Comparison of ENCODE assay signal across 20 cellular contexts in the genomic region with DNA sequence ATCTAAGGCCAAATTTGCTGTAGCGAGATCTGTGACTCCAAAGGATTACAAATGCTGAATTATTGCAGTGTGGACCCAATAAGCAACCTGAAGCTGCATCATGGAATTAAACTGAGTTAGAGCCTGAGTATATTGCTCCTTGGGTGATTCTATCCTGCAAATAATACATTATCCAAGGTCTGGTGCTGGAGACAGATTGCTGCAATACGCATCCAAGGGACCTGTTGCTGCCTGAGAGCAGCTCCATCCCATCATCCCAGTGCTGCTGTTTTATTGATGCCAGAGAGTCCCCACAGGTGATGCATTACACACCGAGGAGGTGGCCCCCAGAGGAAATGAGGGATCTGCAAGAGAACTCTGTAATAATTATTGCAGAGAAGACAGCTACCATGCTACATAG. TPM values are rescaled to one million over a fixed set of nuclear protein-coding genes. Genes with fewer than 3 reads are reported as not detected.
DNase-seq lines count a peak whose midpoint lies in the region; ATAC-seq and TF ChIP-seq lines count a peak whose summit lies in the region.
"Had no signal": no experiment of that assay in that cellular context is flagged by ENCODE, and none has a peak within 500 bp of the region (broad histone marks: within the 10 kb centered on the region; RNA-seq: fewer than 3 reads in every experiment).

No MANE protein-coding gene starts in this region.

- DNase-seq in T-helper 2 cell treated with Interferon-gamma antibody and Interleukin-4, amounts not matched to agents 5 μg/mL and 100 μg/mL, for 36 hours (ENCODE audit: low spot score), result no peak
- DNase-seq in T-helper 2 cell, result no peak
- no peak for DNase-seq in caudate nucleus (lab: John Stamatoyannopoulos, UW)
- DNase-seq in mesenchymal stem cell, result no peak
- no peak for DNase-seq in gastrocnemius medialis
- no peak for DNase-seq in naive thymus-derived CD4-positive, alpha-beta T cell
- DNase-seq: 8988T; CD8-positive, alpha-beta memory T cell; DMS79; IMR-90; Karpas-422; MM.1S; NCI-H1105 treated with DMSO at 0.1 percent for 48 hours; NCI-H1694 treated with DMSO at 0.1 percent for 48 hours; NCI-H345; NCI-H526 treated with DMSO at 0.1 percent for 48 hours; NK-92 treated with Interleukin-12 subunit alpha and Interleukin-12 subunit beta, amount 100 ng/mL, for 24 hours; SHP77 treated with DMSO at 0.1 percent for 48 hours had no signal

- in situ Hi-C loops in gastrocnemius medialis (cut with MboI; ENCODE audit: low sequenced_read_pairs in 4 of 4), result no loop called here

- H3K9me3 Mint-ChIP-seq in T-helper 2 cell treated with Interferon-gamma antibody and Interleukin-4, amounts not matched to agents 5 μg/mL and 100 μg/mL, for 36 hours, result peaks cover 21% of the 10 kb centered on the region
- H3K9me3 Mint-ChIP-seq in naive thymus-derived CD4-positive, alpha-beta T cell, result peaks cover 10 to 45% (median 28%) of the 10 kb centered on the region in 11 donors

- no peak overlapping the region for H4K8ac ChIP-seq in mesenchymal stem cell (ENCODE audit: low read length)

- peak overlapping the region; percentile 49 for H3K4me3 Mint-ChIP-seq in T-helper 2 cell treated with Interferon-gamma antibody and Interleukin-4, amounts not matched to agents 5 μg/mL and 100 μg/mL, for 36 hours
- H3K4me3 Mint-ChIP-seq in naive thymus-derived CD4-positive, alpha-beta T cell, result peak overlapping the region in 1 of 10 donors; percentile 2
- H3K4me3 Mint-ChIP-seq: CD8-positive, alpha-beta memory T cell had no signal

- H2BK5ac ChIP-seq in mesenchymal stem cell (ENCODE audit: low read depth, low read length, poor library complexity, severe bottlenecking), result no peak overlapping the region

- peak overlapping the region; percentile 29 for H3K4me2 ChIP-seq in mesenchymal stem cell (ENCODE audit: low read length, poor library complexity, severe bottlenecking)

- no peaks in the 10 kb centered on the region for H3K4me1 ChIP-seq in mesenchymal stem cell (ENCODE audit: control insufficient read depth, insufficient read depth, low read depth, low read length)
- peaks cover 0 to 16% of the 10 kb centered on the region in 2 donors for H3K4me1 ChIP-seq in gastrocnemius medialis
- H3K4me1 ChIP-seq in naive thymus-derived CD4-positive, alpha-beta T cell (ENCODE audit: control insufficient read depth in 2 of 2, insufficient read depth in 2 of 2, low read length in 2 of 2), result no peaks in the 10 kb centered on the region

- H2BK15ac ChIP-seq in mesenchymal stem cell (ENCODE audit: low read depth, poor library complexity, severe bottlenecking), result no peak overlapping the region

- H2BK12ac ChIP-seq in mesenchymal stem cell (ENCODE audit: low read length in 2 of 2), result no peak overlapping the region

- intact Hi-C loops in gastrocnemius medialis (cut with DNase I; ENCODE audit: low total_unique reads), result no loop called here
- intact Hi-C loops in naive thymus-derived CD4-positive, alpha-beta T cell (cut with micrococcal nuclease), result no loop called here

- CTCF ChIA-PET in naive thymus-derived CD4-positive, alpha-beta T cell (lab: Charles Lee), result no interaction called here

- no peak overlapping the region for H3K27ac Mint-ChIP-seq in T-helper 2 cell treated with Interferon-gamma antibody and Interleukin-4, amounts not matched to agents 5 μg/mL and 100 μg/mL, for 36 hours
- no peak overlapping the region for H3K27ac Mint-ChIP-seq in naive thymus-derived CD4-positive, alpha-beta T cell

- H3K27ac ChIP-seq in caudate nucleus (ENCODE audit: low read depth, low read length), result peak overlapping the region; percentile 87
- no peak overlapping the region for H3K27ac ChIP-seq in mesenchymal stem cell (ENCODE audit: low read length, poor library complexity, severe bottlenecking)
- peak overlapping the region in 1 of 4 donors; percentile 45 for H3K27ac ChIP-seq in gastrocnemius medialis
- H3K27ac ChIP-seq in naive thymus-derived CD4-positive, alpha-beta T cell (ENCODE audit: low read depth, low read length), result no peak overlapping the region

- no peak overlapping the region for H2AFZ ChIP-seq in mesenchymal stem cell (ENCODE audit: low read depth, low read length)

- ATAC-seq in HG03039 (IDR thresholded peaks at IDR 0.05; ENCODE audit: unreplicated experiment) (no peak), esophagus mucosa (no peak), gastrocnemius medialis (no peak)
- ATAC-seq in naive thymus-derived CD4-positive, alpha-beta T cell, result no peak

- H2BK120ac ChIP-seq in mesenchymal stem cell (ENCODE audit: low read depth, low read length), result no peak overlapping the region

- no peak overlapping the region for H2AK5ac ChIP-seq in mesenchymal stem cell (ENCODE audit: low read length, severe bottlenecking)

- no peak for TF ChIP-seq CTCF in gastrocnemius medialis (IDR thresholded peaks at IDR 0.05 in 4 of 5, conservative IDR thresholded peaks at IDR 0.05 in 1 of 5)

- no peak overlapping the region for H3K23ac ChIP-seq in mesenchymal stem cell (ENCODE audit: low read length in 2 of 2)

- H3K4me3 ChIP-seq in mesenchymal stem cell (ENCODE audit: insufficient read depth in 1 of 2, low read depth in 1 of 2, low read length in 2 of 2) (no peak overlapping the region), gastrocnemius medialis (no peak overlapping the region)
- H3K4me3 ChIP-seq in naive thymus-derived CD4-positive, alpha-beta T cell (ENCODE audit: low read length), result no peak overlapping the region

- no peaks in the 10 kb centered on the region for H3K79me1 ChIP-seq in mesenchymal stem cell (replicated peaks; ENCODE audit: low read length, poor library complexity, severe bottlenecking)

- peaks cover 8% of the 10 kb centered on the region for H3K4me1 Mint-ChIP-seq in T-helper 2 cell treated with Interferon-gamma antibody and Interleukin-4, amounts not matched to agents 5 μg/mL and 100 μg/mL, for 36 hours (ENCODE audit: low read depth)
- H3K4me1 Mint-ChIP-seq in naive thymus-derived CD4-positive, alpha-beta T cell, result peaks cover 1 to 16% (median 7%) of the 10 kb centered on the region in 7 donors

- H3K36me3 Mint-ChIP-seq in T-helper 2 cell treated with Interferon-gamma antibody and Interleukin-4, amounts not matched to agents 5 μg/mL and 100 μg/mL, for 36 hours (ENCODE audit: low read depth), result no peaks in the 10 kb centered on the region
- H3K36me3 Mint-ChIP-seq in naive thymus-derived CD4-positive, alpha-beta T cell, result peaks cover 0 to 17% (median 1%) of the 10 kb centered on the region in 5 donors
- H3K36me3 Mint-ChIP-seq: CD8-positive, alpha-beta memory T cell had no signal

- peaks cover 23 to 28% of the 10 kb centered on the region in 2 experiments for H3K27me3 ChIP-seq in mesenchymal stem cell (ENCODE audit: control insufficient read depth in 1 of 2, insufficient read depth in 1 of 2, low read length in 2 of 2)
- H3K27me3 ChIP-seq in gastrocnemius medialis, result no peaks in the 10 kb centered on the region
- no peaks in the 10 kb centered on the region for H3K27me3 ChIP-seq in naive thymus-derived CD4-positive, alpha-beta T cell (ENCODE audit: control insufficient read depth in 2 of 2, insufficient read depth in 2 of 2, low read length in 2 of 2)

- H3K9ac ChIP-seq in mesenchymal stem cell (ENCODE audit: low read length), result no peak overlapping the region

- POLR2A ChIA-PET in naive thymus-derived CD4-positive, alpha-beta T cell (lab: Charles Lee), result no interaction called here

- 93% methylated on average over 2 of the region's 3 CpGs for WGBS in mesenchymal stem cell

- H4K91ac ChIP-seq in mesenchymal stem cell (ENCODE audit: low read length), result no peak overlapping the region

- H3K9me3 ChIP-seq in mesenchymal stem cell (ENCODE audit: control insufficient read depth, low read length) (peaks cover 48% of the 10 kb centered on the region), gastrocnemius medialis (no peaks in the 10 kb centered on the region)
- peaks cover 0 to 21% (median 0%) of the 10 kb centered on the region in 3 experiments for H3K9me3 ChIP-seq in naive thymus-derived CD4-positive, alpha-beta T cell (ENCODE audit: control insufficient read depth in 2 of 3, low read length in 3 of 3)

- H3K18ac ChIP-seq in mesenchymal stem cell (ENCODE audit: low read depth in 1 of 2, low read length in 2 of 2), result no peak overlapping the region

- peak overlapping the region in 1 of 2 experiments; percentile 87 for H3K4ac ChIP-seq in mesenchymal stem cell (ENCODE audit: low read depth in 1 of 2, low read length in 2 of 2)

- no peak for TF ChIP-seq POLR2A in gastrocnemius medialis (IDR thresholded peaks at IDR 0.05)

- H3K14ac ChIP-seq in mesenchymal stem cell (ENCODE audit: low read length in 2 of 2), result no peak overlapping the region

- peaks cover 14% of the 10 kb centered on the region for H3K27me3 Mint-ChIP-seq in T-helper 2 cell treated with Interferon-gamma antibody and Interleukin-4, amounts not matched to agents 5 μg/mL and 100 μg/mL, for 36 hours (ENCODE audit: low read depth)
- peaks cover 11 to 49% (median 41%) of the 10 kb centered on the region in 5 donors for H3K27me3 Mint-ChIP-seq in naive thymus-derived CD4-positive, alpha-beta T cell

- no peaks in the 10 kb centered on the region for H3K36me3 ChIP-seq in mesenchymal stem cell (ENCODE audit: control insufficient read depth in 1 of 2, insufficient read depth in 2 of 2, low read depth in 1 of 2, low read length in 2 of 2)
- peaks cover 0 to 3% of the 10 kb centered on the region in 2 donors for H3K36me3 ChIP-seq in gastrocnemius medialis
- H3K36me3 ChIP-seq in naive thymus-derived CD4-positive, alpha-beta T cell (ENCODE audit: control insufficient read depth in 2 of 3, insufficient read depth in 3 of 3, low read length in 3 of 3), result no peaks in the 10 kb centered on the region

RNA-seq across cellular contexts. Expression of a gene that starts 31.6 kb away (rescaled TPM):
- 49.7 TPM for polyA plus RNA-seq in mesenchymal stem cell (2013, experiment 1 of 2)
- polyA plus RNA-seq in mesenchymal stem cell (2013, experiment 2 of 2), result 51.6 TPM
- total RNA-seq in esophagus mucosa, result 6.7 TPM
- total RNA-seq in gastrocnemius medialis, result 10 to 100 TPM; 12.8 to 46.0 (median 23.6) TPM
- 1 to 10 TPM in 2 of 5 experiments, under 1 TPM in 2, not detected in 1; 0.54 to 3.0 (median 1.3) TPM for total RNA-seq in naive thymus-derived CD4-positive, alpha-beta T cell
- under 1 TPM; 0.12 to 0.39 TPM for polyA plus RNA-seq in naive thymus-derived CD4-positive, alpha-beta T cell
- total RNA-seq: IMR-90 had no signal
- polyA plus RNA-seq: IMR-90 had no signal
